In the genomic region with DNA sequence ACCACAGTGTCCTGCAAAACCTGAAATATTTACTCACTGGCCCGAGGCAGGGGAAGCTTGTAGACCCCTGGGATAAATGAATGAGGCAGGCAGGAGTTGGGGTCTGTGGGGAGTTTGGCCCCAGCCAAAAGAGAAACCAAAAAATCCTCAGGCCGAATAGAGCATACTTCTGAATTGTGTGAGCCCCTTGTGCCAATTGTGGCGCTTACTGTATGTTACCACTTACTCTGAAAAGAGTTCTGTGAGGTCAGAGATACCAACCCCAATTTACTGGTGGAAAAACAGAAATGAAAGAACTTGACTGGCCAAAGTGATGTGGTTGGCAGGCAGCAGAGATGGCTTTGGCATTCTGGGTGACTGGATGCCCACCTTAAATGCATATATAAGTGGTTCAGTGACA, we compare ENCODE assay signal across 14 cellular contexts. TPM values are rescaled to one million over a fixed set of nuclear protein-coding genes. Genes with fewer than 3 reads are reported as not detected.
DNase-seq lines count a peak whose midpoint lies in the region; ATAC-seq and TF ChIP-seq lines count a peak whose summit lies in the region.
"Had no signal": no experiment of that assay in that cellular context is flagged by ENCODE, and none has a peak within 500 bp of the region (broad histone marks: within the 10 kb centered on the region; RNA-seq: fewer than 3 reads in every experiment).

No MANE protein-coding gene starts in this region.

- H3K4me1 ChIP-seq in left ventricle myocardium inferior (peaks cover 97% of the 10 kb centered on the region), right cardiac atrium (ENCODE audit: control insufficient read depth, insufficient read depth, low read length) (peaks cover 11% of the 10 kb centered on the region), PC-9 (replicated peaks; ENCODE audit: insufficient read depth) (peaks cover 24% of the 10 kb centered on the region), endodermal cell (ENCODE audit: control insufficient read depth, insufficient read depth, low read length) (peaks cover 16% of the 10 kb centered on the region)

- no peak overlapping the region for H3K4me3 ChIP-seq in left ventricle myocardium inferior
- H3K4me3 ChIP-seq in right cardiac atrium (ENCODE audit: low read length): no peak overlapping the region
- no peak overlapping the region for H3K4me3 ChIP-seq in PC-9
- no peak overlapping the region for H3K4me3 ChIP-seq in endodermal cell (ENCODE audit: low read length)

- H3K4me1 Mint-ChIP-seq in endodermal cell: peaks cover 31% of the 10 kb centered on the region
- peaks cover 68% of the 10 kb centered on the region for H3K4me1 Mint-ChIP-seq in stimulated activated naive CD8-positive, alpha-beta T cell treated with anti-CD3 and anti-CD28 coated beads, Interleukin-15, amount 100 ng/mL, for 72 hours

- BruUV-seq in PC-9 (replicated peaks; lab: Mats Ljungman, UMichigan): no TSS peak

- no peak overlapping the region for H3K9ac ChIP-seq in endodermal cell (ENCODE audit: extremely low read depth, low read length, poor library complexity, severe bottlenecking)

- CTCF ChIA-PET in PC-9 (lab: Charles Lee): no interaction called here

- intact Hi-C loops in left ventricle myocardium inferior (cut with micrococcal nuclease) (no loop called here), right cardiac atrium (cut with DNase I) (loop anchor here in 3 of 4 donors (5.0 to 10.0 kb wide), 2 partner anchors 39 to 47 kb away; a partner anchor contains a TSS), PC-9 (cut with micrococcal nuclease; ENCODE audit: unreplicated experiment) (no loop called here)

- no peaks in the 10 kb centered on the region for H3K27me3 ChIP-seq in left ventricle myocardium inferior (ENCODE audit: low read depth)
- no peaks in the 10 kb centered on the region for H3K27me3 ChIP-seq in right cardiac atrium (ENCODE audit: control insufficient read depth, insufficient read depth)
- H3K27me3 ChIP-seq in PC-9 (ENCODE audit: insufficient read depth, low read depth): no peaks in the 10 kb centered on the region
- H3K27me3 ChIP-seq in endodermal cell (ENCODE audit: control insufficient read depth, insufficient read depth, low read length, poor library complexity, severe bottlenecking): no peaks in the 10 kb centered on the region

- H3K27me3 Mint-ChIP-seq in endodermal cell (ENCODE audit: insufficient read depth): no peaks in the 10 kb centered on the region
- H3K27me3 Mint-ChIP-seq in stimulated activated naive CD8-positive, alpha-beta T cell treated with anti-CD3 and anti-CD28 coated beads, Interleukin-15, amount 100 ng/mL, for 72 hours: no peaks in the 10 kb centered on the region

- no peak overlapping the region for H3K4me2 ChIP-seq in PC-9

- H3F3A ChIP-seq in PC-9 (ENCODE audit: insufficient read depth, low read depth): peaks cover 12% of the 10 kb centered on the region; the same call in 1 of the 2 replicates

- peak overlapping the region; percentile 89 for H3K27ac Mint-ChIP-seq in endodermal cell
- peak overlapping the region; percentile 97 to 98 for H3K27ac Mint-ChIP-seq in stimulated activated naive CD8-positive, alpha-beta T cell treated with anti-CD3 and anti-CD28 coated beads, Interleukin-15, amount 100 ng/mL, for 72 hours

- POLR2A ChIA-PET in PC-9 (lab: Charles Lee; ENCODE audit: unreplicated experiment): no interaction called here

- H3K27ac ChIP-seq in left ventricle myocardium inferior (replicated peaks) (peak overlapping the region; percentile 78), right cardiac atrium (ENCODE audit: low read length) (no peak overlapping the region), PC-9 (peak overlapping the region; percentile 67), endodermal cell (ENCODE audit: low read depth, low read length) (peak overlapping the region; percentile 22)
- H3K27ac ChIP-seq: VCaP had no signal

- H3K9me2 ChIP-seq in PC-9 (ENCODE audit: insufficient read depth): no peaks in the 10 kb centered on the region

- no peaks in the 10 kb centered on the region for H3K9me3 ChIP-seq in left ventricle myocardium inferior (replicated peaks)
- H3K9me3 ChIP-seq in right cardiac atrium (ENCODE audit: control insufficient read depth, low read length): no peaks in the 10 kb centered on the region
- no peaks in the 10 kb centered on the region for H3K9me3 ChIP-seq in PC-9 (ENCODE audit: insufficient read depth, low read depth)
- H3K9me3 ChIP-seq in endodermal cell (ENCODE audit: control insufficient read depth, low read length): no peaks in the 10 kb centered on the region

- peaks cover 10% of the 10 kb centered on the region for H3K36me3 Mint-ChIP-seq in endodermal cell (ENCODE audit: low read depth)

- DNase-seq in left ventricle myocardium inferior (no peak), right cardiac atrium (no peak), PC-9 (no peak), endodermal cell (no peak), DMS153 (lab: John Stamatoyannopoulos, UW) (no peak), middle frontal gyrus (ENCODE audit: extremely low spot score, low spot score) (no peak), hepatic stellate cell (ENCODE audit: low spot score) (no peak)
- DNase-seq in stimulated activated naive CD8-positive, alpha-beta T cell treated with anti-CD3 and anti-CD28 coated beads, Interleukin-15, amount 100 ng/mL, for 72 hours: peak in 1 of 2 donors; percentile 22
- DNase-seq: aorta, NCI-H1436 treated with DMSO at 0.1 percent for 48 hours had no signal

- H3K36me3 ChIP-seq in left ventricle myocardium inferior (no peaks in the 10 kb centered on the region), PC-9 (ENCODE audit: low read depth) (no peaks in the 10 kb centered on the region), endodermal cell (ENCODE audit: control insufficient read depth, insufficient read depth, low read length) (peaks cover 3% of the 10 kb centered on the region)

- H4K20me1 ChIP-seq in PC-9 (ENCODE audit: insufficient read depth): no peaks in the 10 kb centered on the region

- no peak overlapping the region for H2AFZ ChIP-seq in PC-9

- H3K9me3 Mint-ChIP-seq in endodermal cell: no peaks in the 10 kb centered on the region
- H3K9me3 Mint-ChIP-seq in stimulated activated naive CD8-positive, alpha-beta T cell treated with anti-CD3 and anti-CD28 coated beads, Interleukin-15, amount 100 ng/mL, for 72 hours: no peaks in the 10 kb centered on the region

- no peak for TF ChIP-seq CTCF in left ventricle myocardium inferior (IDR thresholded peaks at IDR 0.05; ENCODE audit: borderline replicate concordance)
- no peak for TF ChIP-seq CTCF in PC-9 (conservative IDR thresholded peaks at IDR 0.05)
- TF ChIP-seq CTCF in endodermal cell (conservative IDR thresholded peaks at IDR 0.05): no peak

- ATAC-seq in right cardiac atrium: no peak
- ATAC-seq in stimulated activated naive CD8-positive, alpha-beta T cell treated with anti-CD3 and anti-CD28 coated beads, Interleukin-15, amount 100 ng/mL, for 72 hours: peak; percentile 54
- ATAC-seq: Panc1 had no signal

- whole genome bisulfite sequencing in right cardiac atrium: 67% methylated on average over 3 of the region's 3 CpGs
- 96 to 100% methylated on average over 2 to 3 of the region's 3 CpGs for WGBS in endodermal cell (ENCODE audit: insufficient coverage in 1 of 2, insufficient read length in 1 of 2), 2 experiments

- peaks cover 86% of the 10 kb centered on the region for H3K79me2 ChIP-seq in PC-9 (ENCODE audit: low read depth)

- H3K4me3 Mint-ChIP-seq in endodermal cell: no peak overlapping the region
- peak overlapping the region; percentile 66 to 74 for H3K4me3 Mint-ChIP-seq in stimulated activated naive CD8-positive, alpha-beta T cell treated with anti-CD3 and anti-CD28 coated beads, Interleukin-15, amount 100 ng/mL, for 72 hours

RNA-seq across cellular contexts. Expression of a gene that starts 6.9 kb away (rescaled TPM):
- total RNA-seq in left ventricle myocardium inferior: 27.2 TPM
- total RNA-seq in right cardiac atrium: 10 to 100 TPM; 30.8 to 37.2 (median 32.6) TPM
- 35.2 TPM for polyA plus RNA-seq in right cardiac atrium
- 56.0 and 63.7 TPM in 2 replicates for total RNA-seq in PC-9 (2021)
- total RNA-seq in endodermal cell: 10 to 100 TPM; 80.6 to 86.6 TPM
- polyA plus RNA-seq in endodermal cell (2013, experiment 1 of 2): 115 TPM
- 105 TPM for polyA plus RNA-seq in endodermal cell (2013, experiment 2 of 2)

RNA-seq across cellular contexts. Expression of a gene that starts 30.0 kb away (rescaled TPM):
- total RNA-seq in left ventricle myocardium inferior (0.47 TPM), right cardiac atrium (1 to 10 TPM in 1 of 4 donors, under 1 TPM in 3; 0.39 to 1.4 (median 0.64) TPM), PC-9 (2021) (0.59 and 1.4 TPM in 2 replicates), endodermal cell (under 1 TPM in 1 of 2 donors, not detected in 1; 0.24 TPM)
- 0.23 TPM for polyA plus RNA-seq in right cardiac atrium
- not detected for polyA plus RNA-seq in endodermal cell (2013, experiment 1 of 2)
- polyA plus RNA-seq in endodermal cell (2013, experiment 2 of 2): not detected
- total RNA-seq: epithelial cell of proximal tubule, pulmonary artery endothelial cell had no signal

RNA-seq across cellular contexts. Expression of a gene that starts 42.2 kb away (rescaled TPM):
- total RNA-seq in left ventricle myocardium inferior (32.9 TPM), right cardiac atrium (10 to 100 TPM; 24.6 to 30.4 (median 27.8) TPM), PC-9 (2021) (21.3 and 31.4 TPM in 2 replicates), endodermal cell (10 to 100 TPM; 19.7 to 34.5 TPM)
- 43.4 TPM for polyA plus RNA-seq in right cardiac atrium
- 33.2 TPM for polyA plus RNA-seq in endodermal cell (2013, experiment 1 of 2)
- polyA plus RNA-seq in endodermal cell (2013, experiment 2 of 2): 32.3 TPM

RNA-seq across cellular contexts. Expression of a gene that starts 50.2 kb away (rescaled TPM):
- total RNA-seq in left ventricle myocardium inferior (13.1 TPM), right cardiac atrium (10 to 100 TPM; 19.3 to 25.5 (median 24.4) TPM), PC-9 (2021) (60.2 and 79.8 TPM in 2 replicates), endodermal cell (10 to 100 TPM; 55.6 to 62.6 TPM)
- 26.5 TPM for polyA plus RNA-seq in right cardiac atrium
- 32.0 TPM for polyA plus RNA-seq in endodermal cell (2013, experiment 1 of 2)
- 34.9 TPM for polyA plus RNA-seq in endodermal cell (2013, experiment 2 of 2)

RNA-seq across cellular contexts. Expression of a gene that starts 50.4 kb away (rescaled TPM):
- total RNA-seq in left ventricle myocardium inferior (12.4 TPM), right cardiac atrium (10 to 100 TPM; 12.2 to 14.5 (median 13.0) TPM), PC-9 (2021) (22.4 and 26.2 TPM in 2 replicates), endodermal cell (10 to 100 TPM; 20.0 to 26.8 TPM)
- polyA plus RNA-seq in right cardiac atrium: 14.1 TPM
- polyA plus RNA-seq in endodermal cell (2013, experiment 1 of 2): 20.9 TPM
- polyA plus RNA-seq in endodermal cell (2013, experiment 2 of 2): 20.7 TPM

Comparison
In these comparisons a context has a peak if more than half of its experiments do, and no peak if none do; other contexts are left out.
1. intact Hi-C loops: an anchor here in right cardiac atrium (5.0 to 10.0 kb wide); none called in left ventricle myocardium inferior and PC-9.